ENCODE assay signal across 10 cellular contexts in the genomic region with DNA sequence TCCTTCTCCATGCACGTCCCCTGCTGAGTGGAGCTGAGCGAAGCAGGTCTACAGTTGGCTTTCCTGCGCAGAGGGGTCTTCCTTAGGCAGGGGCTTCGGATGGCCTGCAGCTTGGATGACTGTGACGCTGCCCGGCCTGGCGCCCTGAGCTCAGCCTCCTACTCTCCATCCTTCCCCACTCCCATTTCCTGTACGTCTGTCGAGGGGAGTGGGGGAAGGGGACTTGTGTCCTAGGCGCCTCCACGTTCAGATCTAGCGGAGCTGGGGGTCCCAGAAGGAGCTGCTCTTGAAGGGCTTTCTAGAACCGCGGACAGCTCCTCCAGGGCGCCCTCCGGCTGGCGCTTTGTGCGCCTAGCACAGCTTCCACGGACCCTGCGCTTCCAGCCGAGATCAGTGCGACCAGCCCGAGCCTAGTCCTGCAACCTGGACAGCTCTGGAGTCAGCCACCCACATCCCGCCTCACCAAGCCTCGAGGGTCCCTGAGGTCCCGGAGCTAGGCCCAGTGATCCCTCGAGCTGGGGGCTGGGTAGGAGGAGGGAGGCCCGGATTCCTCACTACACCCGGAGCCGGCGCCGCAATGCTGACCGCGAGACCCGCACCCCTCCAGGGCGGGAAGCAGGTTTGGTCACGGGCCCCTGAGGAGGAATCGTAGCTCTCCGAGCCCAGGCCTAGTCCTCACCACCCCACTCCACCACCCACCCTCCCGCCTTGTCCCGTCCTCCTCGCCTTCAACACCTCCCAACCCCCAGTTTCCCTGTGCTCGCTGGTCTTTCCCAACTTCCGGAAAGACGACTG. TPM values are rescaled to one million over a fixed set of nuclear protein-coding genes. Genes with fewer than 3 reads are reported as not detected.
DNase-seq lines count a peak whose midpoint lies in the region; TF ChIP-seq lines count a peak whose summit lies in the region.
"Had no signal": no experiment of that assay in that cellular context is flagged by ENCODE, and none has a peak within 500 bp of the region (broad histone marks: within the 10 kb centered on the region; RNA-seq: fewer than 3 reads in every experiment).

No MANE protein-coding gene starts in this region.

- no peak overlapping the region for H2BK5ac ChIP-seq in trophoblast cell (ENCODE audit: low read depth, low read length, poor library complexity)

- no peak for DNase-seq in CD4-positive, alpha-beta memory T cell
- peak; percentile 45 for DNase-seq in glutamatergic neuron
- DNase-seq in trophoblast cell = no peak
- DNase-seq in COR-L47 (lab: John Stamatoyannopoulos, UW) = no peak
- DNase-seq in testis = no peak
- DNase-seq in amniotic stem cell (lab: John Stamatoyannopoulos, UW) = no peak
- DNase-seq in OCI-M2 (lab: John Stamatoyannopoulos, UW; ENCODE audit: unreplicated experiment) = no peak
- DNase-seq: NCI-H510A had no signal

- H3K27me3 ChIP-seq in CD4-positive, alpha-beta memory T cell (ENCODE audit: insufficient read depth, low read length) = peaks cover 26% of the 10 kb centered on the region
- H3K27me3 ChIP-seq in HUES6 (ENCODE audit: control insufficient read depth, insufficient read depth, low read length) (peaks cover 94% of the 10 kb centered on the region), trophoblast cell (ENCODE audit: insufficient read depth, low read length) (peaks cover 76% of the 10 kb centered on the region), testis (no peaks in the 10 kb centered on the region)

- H3K4me2 ChIP-seq in trophoblast cell (ENCODE audit: low read length) = peak overlapping the region; percentile 31

- H3K4ac ChIP-seq in trophoblast cell (ENCODE audit: low read depth, low read length) = no peak overlapping the region

- no peak for TF ChIP-seq POLR2A in testis (IDR thresholded peaks at IDR 0.05)

- H3K4me3 Mint-ChIP-seq in CD4-positive, alpha-beta memory T cell = peak overlapping the region in 6 of 8 donors; percentile 9 to 89 (median 58)
- H3K4me3 Mint-ChIP-seq in glutamatergic neuron (ENCODE audit: unreplicated experiment) = peak overlapping the region; percentile 85

- H3K4me1 Mint-ChIP-seq in CD4-positive, alpha-beta memory T cell = peaks cover 5 to 34% (median 14%) of the 10 kb centered on the region in 4 donors
- peaks cover 1% of the 10 kb centered on the region for H3K4me1 Mint-ChIP-seq in glutamatergic neuron (ENCODE audit: low read depth, unreplicated experiment)

- H3K27ac Mint-ChIP-seq in CD4-positive, alpha-beta memory T cell = peak overlapping the region in 1 of 7 donors; percentile 68
- H3K27ac Mint-ChIP-seq in glutamatergic neuron (ENCODE audit: unreplicated experiment) = no peak overlapping the region

- H3K79me1 ChIP-seq in trophoblast cell (ENCODE audit: low read length) = no peaks in the 10 kb centered on the region

- H3K9me3 Mint-ChIP-seq in CD4-positive, alpha-beta memory T cell = peaks cover 0 to 3% (median 0%) of the 10 kb centered on the region in 8 donors
- peaks cover 20% of the 10 kb centered on the region for H3K9me3 Mint-ChIP-seq in glutamatergic neuron (ENCODE audit: unreplicated experiment)

- CTCF ChIA-PET in CD4-positive, alpha-beta memory T cell (lab: Charles Lee; ENCODE audit: partially characterized antibody) = interaction anchor here (1.2 kb wide), 1 partner anchor 10 kb away, joined by 3 read pairs; no protein-coding TSS in a partner anchor

- H2BK12ac ChIP-seq in trophoblast cell (ENCODE audit: low read length) = no peak overlapping the region

- no peaks in the 10 kb centered on the region for H3K36me3 Mint-ChIP-seq in CD4-positive, alpha-beta memory T cell
- H3K36me3 Mint-ChIP-seq in glutamatergic neuron (ENCODE audit: unreplicated experiment) = no peaks in the 10 kb centered on the region

- H3K27ac ChIP-seq in CD4-positive, alpha-beta memory T cell (ENCODE audit: low read depth, low read length) = no peak overlapping the region
- no peak overlapping the region for H3K27ac ChIP-seq in HUES6 (ENCODE audit: low read depth, low read length)
- no peak overlapping the region for H3K27ac ChIP-seq in trophoblast cell (ENCODE audit: low read depth, low read length)
- H3K27ac ChIP-seq in testis = no peak overlapping the region
- H3K27ac ChIP-seq: VCaP had no signal

- H4K91ac ChIP-seq in trophoblast cell (ENCODE audit: low read depth, low read length) = no peak overlapping the region

- no peaks in the 10 kb centered on the region for H3K79me2 ChIP-seq in trophoblast cell (ENCODE audit: control insufficient read depth, insufficient read depth, low read length, poor library complexity)

- no peaks in the 10 kb centered on the region for H3K9me3 ChIP-seq in CD4-positive, alpha-beta memory T cell (ENCODE audit: control insufficient read depth in 1 of 2, low read length in 2 of 2)
- H3K9me3 ChIP-seq in HUES6 (ENCODE audit: control insufficient read depth, insufficient read depth, low read depth, low read length) (no peaks in the 10 kb centered on the region), trophoblast cell (ENCODE audit: insufficient read depth, low read depth, low read length) (peaks cover 11% of the 10 kb centered on the region), testis (no peaks in the 10 kb centered on the region)

- H3K36me3 ChIP-seq in CD4-positive, alpha-beta memory T cell (ENCODE audit: insufficient read depth, low read length) = no peaks in the 10 kb centered on the region
- H3K36me3 ChIP-seq in HUES6 (ENCODE audit: control insufficient read depth, insufficient read depth, low read length) (no peaks in the 10 kb centered on the region), trophoblast cell (ENCODE audit: control insufficient read depth in 1 of 2, insufficient read depth in 2 of 2, low read length in 2 of 2) (no peaks in the 10 kb centered on the region), testis (ENCODE audit: low read depth, missing control alignments) (no peaks in the 10 kb centered on the region)

- no peak overlapping the region for H2AFZ ChIP-seq in trophoblast cell (ENCODE audit: insufficient read depth, low read length, poor library complexity)

- H3K9ac ChIP-seq in HUES6 (ENCODE audit: low read length) (no peak overlapping the region), trophoblast cell (ENCODE audit: low read length) (no peak overlapping the region)

- no CpG with 5 or more reads among the region's 45 CpGs for WGBS in trophoblast cell (ENCODE audit: extremely low coverage, insufficient coverage, insufficient read length)
- 35 to 36% methylated on average over 15 to 43 of the region's 45 CpGs for WGBS in testis, 2 donors

- POLR2A ChIA-PET in CD4-positive, alpha-beta memory T cell (lab: Charles Lee; ENCODE audit: partially characterized antibody) = no interaction called here

- no peak overlapping the region for H2AK5ac ChIP-seq in trophoblast cell (ENCODE audit: low read length)

- H2BK120ac ChIP-seq in trophoblast cell (ENCODE audit: insufficient read depth, low read length, poor library complexity) = no peak overlapping the region

- H3K4me3 ChIP-seq in CD4-positive, alpha-beta memory T cell (ENCODE audit: low read length in 2 of 2) = no peak overlapping the region
- H3K4me3 ChIP-seq in HUES6 (ENCODE audit: low read depth, low read length) = peak overlapping the region; percentile 52
- no peak overlapping the region for H3K4me3 ChIP-seq in trophoblast cell (ENCODE audit: low read depth, low read length)
- peak overlapping the region in 1 of 2 donors; percentile 57 for H3K4me3 ChIP-seq in testis

- no peak overlapping the region for H3K23ac ChIP-seq in trophoblast cell (ENCODE audit: low read length)

- H3K18ac ChIP-seq in trophoblast cell (ENCODE audit: low read length) = no peak overlapping the region

- H4K12ac ChIP-seq in trophoblast cell (ENCODE audit: low read depth, low read length) = no peak overlapping the region

- no peak overlapping the region for H4K8ac ChIP-seq in trophoblast cell (ENCODE audit: low read depth, low read length)

- intact Hi-C loops in CD4-positive, alpha-beta memory T cell (cut with micrococcal nuclease) = no loop called here
- intact Hi-C loops in testis (cut with DNase I; ENCODE audit: low total_unique reads) = no loop called here

- H3K4me1 ChIP-seq in CD4-positive, alpha-beta memory T cell (ENCODE audit: insufficient read depth, low read length) = peaks cover 22% of the 10 kb centered on the region
- H3K4me1 ChIP-seq in HUES6 (ENCODE audit: control insufficient read depth, insufficient read depth, low read length) = peaks cover 12% of the 10 kb centered on the region; the same call in 1 of the 2 replicates
- H3K4me1 ChIP-seq in trophoblast cell (ENCODE audit: control insufficient read depth in 1 of 2, insufficient read depth in 2 of 2, low read length in 2 of 2) = peaks cover 6 to 12% of the 10 kb centered on the region in 2 experiments
- peaks cover 14% of the 10 kb centered on the region for H3K4me1 ChIP-seq in testis

- H3K27me3 Mint-ChIP-seq in CD4-positive, alpha-beta memory T cell = peaks cover 39 to 41% of the 10 kb centered on the region in 2 donors
- peaks cover 31% of the 10 kb centered on the region for H3K27me3 Mint-ChIP-seq in glutamatergic neuron (ENCODE audit: unreplicated experiment)

- H3K14ac ChIP-seq in trophoblast cell (ENCODE audit: low read length) = no peak overlapping the region

- no peak for TF ChIP-seq CTCF in glutamatergic neuron (IDR thresholded peaks at IDR 0.05; ENCODE audit: partially characterized antibody, unreplicated experiment)
- TF ChIP-seq CTCF in testis (IDR thresholded peaks at IDR 0.05) = no peak

RNA-seq across cellular contexts. Expression of gene GRID1, which starts 1.8 kb away (rescaled TPM):
- not detected for total RNA-seq in CD4-positive, alpha-beta memory T cell
- polyA plus RNA-seq in CD4-positive, alpha-beta memory T cell = not detected
- total RNA-seq in glutamatergic neuron (ENCODE audit: unreplicated experiment) = 8.0 TPM
- 0.15 and 0.32 TPM in 2 replicates for polyA plus RNA-seq in trophoblast cell (2013)
- total RNA-seq in testis = 10 to 100 TPM in 1 of 2 donors, 1 to 10 TPM in 1; 8.1 to 16.7 TPM
- polyA plus RNA-seq in testis (ENCODE audit: insufficient read depth, low read depth, low replicate concordance) = 7.4 TPM
